ENCODE assay signal across 19 cellular contexts in genomic region chr1:9761855-9762254, GRCh38.
DNase-seq lines count a peak whose midpoint lies in the region; ATAC-seq and TF ChIP-seq lines count a peak whose summit lies in the region.
"Had no signal": no experiment of that assay in that cellular context is flagged by ENCODE, and none has a peak within 500 bp of the region (broad histone marks: within the 10 kb centered on the region; RNA-seq: fewer than 3 reads in every experiment).

No MANE protein-coding gene starts in this region.

- no peak overlapping the region for H3K4me3 ChIP-seq in HUES64 (ENCODE audit: low read length)
- H3K4me3 ChIP-seq in OCI-LY1 (ENCODE audit: low read depth, low read length, poor library complexity, severe bottlenecking) = no peak overlapping the region
- H3K4me3 ChIP-seq in sigmoid colon = no peak overlapping the region
- H3K4me3 ChIP-seq: GM12878, HAP-1 had no signal

- WGBS in HUES64 = 94% methylated on average over 9 of the region's 9 CpGs
- 92 to 94% methylated on average over 9 of the region's 9 CpGs for WGBS in sigmoid colon, 2 donors

- no peaks in the 10 kb centered on the region for H3K9me2 ChIP-seq in OCI-LY1 (ENCODE audit: low read depth, low read length)
- H3K9me2 ChIP-seq: SK-N-SH had no signal

- no peaks in the 10 kb centered on the region for H3K36me3 Mint-ChIP-seq in endothelial cell (ENCODE audit: low read depth, unreplicated experiment)

- H3K9me3 Mint-ChIP-seq in endothelial cell (ENCODE audit: unreplicated experiment) = no peaks in the 10 kb centered on the region
- H3K9me3 Mint-ChIP-seq: T-helper 1 cell treated with Interleukin-12 subunit alpha and Interleukin-12 subunit beta and Interleukin-4 antibody, amounts not matched to agents 30 μg/mL and 1 μg/mL, for 36 hours had no signal

- H3K27me3 ChIP-seq in HUES64 (ENCODE audit: insufficient read depth, low read length) (no peaks in the 10 kb centered on the region), OCI-LY1 (ENCODE audit: insufficient read depth, low read length) (no peaks in the 10 kb centered on the region), sigmoid colon (no peaks in the 10 kb centered on the region)
- H3K27me3 ChIP-seq: BE2C had no signal

- H3K79me2 ChIP-seq in OCI-LY1 (ENCODE audit: insufficient read depth, low read length) = peaks cover 79% of the 10 kb centered on the region

- no peaks in the 10 kb centered on the region for H4K20me1 ChIP-seq in OCI-LY1 (ENCODE audit: insufficient read depth, low read length)

- no peak for TF ChIP-seq POLR2A in sigmoid colon (IDR thresholded peaks at IDR 0.05)

- no peak for TF ChIP-seq EP300 in sigmoid colon (IDR thresholded peaks at IDR 0.05)

- peak overlapping the region; percentile 84; the same call in 1 of the 2 replicates for H3K27ac ChIP-seq in HUES64 (ENCODE audit: low read depth, low read length)
- peak overlapping the region; percentile 65 for H3K27ac ChIP-seq in OCI-LY1 (ENCODE audit: low read depth, low read length, poor library complexity, severe bottlenecking)
- H3K27ac ChIP-seq in sigmoid colon = no peak overlapping the region
- H3K27ac ChIP-seq: HL-60 had no signal

- H3K4me1 Mint-ChIP-seq in endothelial cell (ENCODE audit: unreplicated experiment) = peaks cover 8% of the 10 kb centered on the region

- H3F3A ChIP-seq in OCI-LY1 (ENCODE audit: insufficient read depth, low read length) = no peaks in the 10 kb centered on the region

- 0 out of 2 replicates have a peak, but pooled peaks cover 2% of the 10 kb centered on the region for H3K36me3 ChIP-seq in HUES64 (ENCODE audit: insufficient read depth, low read length)
- peaks cover 64% of the 10 kb centered on the region for H3K36me3 ChIP-seq in OCI-LY1 (ENCODE audit: insufficient read depth, low read length)
- no peaks in the 10 kb centered on the region for H3K36me3 ChIP-seq in sigmoid colon
- H3K36me3 ChIP-seq: BE2C had no signal

- H3K4me1 ChIP-seq in HUES64 (ENCODE audit: insufficient read depth, low read length) = peaks cover 38% of the 10 kb centered on the region
- H3K4me1 ChIP-seq in OCI-LY1 (ENCODE audit: insufficient read depth, low read length, severe bottlenecking) = peaks cover 82% of the 10 kb centered on the region
- peaks cover 0 to 7% (median 0%) of the 10 kb centered on the region in 4 donors for H3K4me1 ChIP-seq in sigmoid colon
- H3K4me1 ChIP-seq: BE2C had no signal

- no peak overlapping the region for H3K4me3 Mint-ChIP-seq in endothelial cell (ENCODE audit: unreplicated experiment)
- H3K4me3 Mint-ChIP-seq: T-helper 1 cell treated with Interleukin-12 subunit alpha and Interleukin-12 subunit beta and Interleukin-4 antibody, amounts not matched to agents 30 μg/mL and 1 μg/mL, for 36 hours had no signal

- ATAC-seq in HG02973 (IDR thresholded peaks at IDR 0.05; ENCODE audit: unreplicated experiment) = no peak
- ATAC-seq: GM12878 had no signal

- no peak for TF ChIP-seq CTCF in OCI-LY1 (IDR thresholded peaks at IDR 0.05; ENCODE audit: low read length)
- TF ChIP-seq CTCF in endothelial cell (IDR thresholded peaks at IDR 0.05; ENCODE audit: unreplicated experiment) = no peak
- no peak for TF ChIP-seq CTCF in sigmoid colon (IDR thresholded peaks at IDR 0.05)

- H3K27me3 Mint-ChIP-seq in endothelial cell (ENCODE audit: unreplicated experiment) = peaks cover 1% of the 10 kb centered on the region

- H3K9ac ChIP-seq in HUES64 (ENCODE audit: low read depth, low read length) (no peak overlapping the region), OCI-LY1 (ENCODE audit: low read length) (no peak overlapping the region)
- H3K9ac ChIP-seq: SK-N-SH had no signal

- intact Hi-C loops in sigmoid colon (cut with DNase I) = no loop called here

- DNase-seq in endothelial cell (ENCODE audit: low spot score) (peak; percentile 8), cortex of kidney (lab: John Stamatoyannopoulos, UW) (no peak), AG20443 (ENCODE audit: low spot score) (no peak), sigmoid colon (no peak)
- DNase-seq: BE2C, DND-41, NCI-H1048, NCI-H1436 treated with DMSO at 0.1 percent for 48 hours, NCI-H2029 treated with DMSO at 0.1 percent for 48 hours, NCI-H748 treated with DMSO at 0.1 percent for 48 hours, SHP77, SK-N-SH had no signal

- H3K9me3 ChIP-seq in HUES64 (ENCODE audit: insufficient read depth, low read depth, low read length) (no peaks in the 10 kb centered on the region), OCI-LY1 (ENCODE audit: low read length) (no peaks in the 10 kb centered on the region), sigmoid colon (no peaks in the 10 kb centered on the region)
- H3K9me3 ChIP-seq: BE2C, HAP-1, SK-N-SH had no signal

- peak overlapping the region; percentile 37 for H3K27ac Mint-ChIP-seq in endothelial cell (ENCODE audit: unreplicated experiment)
- H3K27ac Mint-ChIP-seq: T-helper 1 cell treated with Interleukin-12 subunit alpha and Interleukin-12 subunit beta and Interleukin-4 antibody, amounts not matched to agents 30 μg/mL and 1 μg/mL, for 36 hours had no signal

- H3K4me2 ChIP-seq in OCI-LY1 (ENCODE audit: low read length) = peak overlapping the region; percentile 22; the same call in 1 of the 2 replicates
- H3K4me2 ChIP-seq: SK-N-SH had no signal

- H2AFZ ChIP-seq in OCI-LY1 (ENCODE audit: low read length) = no peak overlapping the region

Comparison
In these comparisons a context has a peak if more than half of its experiments do, and no peak if none do; other contexts are left out.
1. H3K27ac ChIP-seq: peak in HUES64 (single experiment) and OCI-LY1 (single experiment); none in sigmoid colon (0 of 4).